24 cellular contexts compared by ENCODE assay signal in genomic region chr3:127961124-127961523, GRCh38. TPM values are rescaled to one million over a fixed set of nuclear protein-coding genes. Genes with fewer than 3 reads are reported as not detected.
DNase-seq lines count a peak whose midpoint lies in the region; ATAC-seq and TF ChIP-seq lines count a peak whose summit lies in the region.
"Had no signal": no experiment of that assay in that cellular context is flagged by ENCODE, and none has a peak within 500 bp of the region (broad histone marks: within the 10 kb centered on the region; RNA-seq: fewer than 3 reads in every experiment).

No MANE protein-coding gene starts in this region.

- no TSS peak for BruUV-seq in mammary epithelial cell (replicated peaks; lab: Mats Ljungman, UMichigan)

- no peak overlapping the region for H2AFZ ChIP-seq in mammary epithelial cell (ENCODE audit: low read depth, low read length)
- no peak overlapping the region for H2AFZ ChIP-seq in MM.1S (ENCODE audit: low read length)

- peak overlapping the region; percentile 3 to 55 (median 20) for H3K4me3 Mint-ChIP-seq in brain
- H3K4me3 Mint-ChIP-seq: GM23338 had no signal

- no peaks in the 10 kb centered on the region for H3K9me2 ChIP-seq in MM.1S (replicated peaks; ENCODE audit: insufficient read depth, low read length)

- H3K27me3 Mint-ChIP-seq in brain, result no peaks in the 10 kb centered on the region

- TF ChIP-seq CTCF in mammary epithelial cell (conservative IDR thresholded peaks at IDR 0.05 in 1 of 2, IDR thresholded peaks at IDR 0.05 in 1 of 2; ENCODE audit: extremely low read depth in 1 of 2, insufficient read depth in 1 of 2, low read depth in 1 of 2, low read length in 2 of 2) (no peak), breast epithelium (IDR thresholded peaks at IDR 0.05) (no peak), brain (conservative IDR thresholded peaks at IDR 0.05) (no peak), MM.1S (IDR thresholded peaks at IDR 0.05; ENCODE audit: low read length) (no peak)

- peaks cover under 1 to 7% (median 4%) of the 10 kb centered on the region in 5 experiments for H3K9me3 Mint-ChIP-seq in brain
- H3K9me3 Mint-ChIP-seq: GM23338 had no signal

- DNase-seq in mammary epithelial cell (no peak), breast epithelium (ENCODE audit: low spot score in 2 of 2) (no peak), left ventricle myocardium superior (no peak), MM.1S (no peak), COLO668 (lab: John Stamatoyannopoulos, UW; ENCODE audit: unreplicated experiment) (no peak), D341Med (ENCODE audit: low spot score) (no peak)
- DNase-seq: 8988T, BE2C, DMS 273 treated with DMSO at 0.1 percent for 48 hours, DMS79 treated with DMSO at 0.1 percent for 48 hours, HCEC 1CT, KBM-7, NCI-H1092, NCI-H1436, NCI-H187 treated with DMSO at 0.1 percent for 48 hours, NCI-H2227 treated with DMSO at 0.1 percent for 48 hours, NCI-H510A, NCI-H774, SHP77 had no signal

- H3K36me3 ChIP-seq in mammary epithelial cell (ENCODE audit: insufficient read depth, low read length) (no peaks in the 10 kb centered on the region), breast epithelium (no peaks in the 10 kb centered on the region), rectal smooth muscle tissue (ENCODE audit: control insufficient read depth, insufficient read depth, low read length) (no peaks in the 10 kb centered on the region), MM.1S (replicated peaks; ENCODE audit: insufficient read depth, low read length) (no peaks in the 10 kb centered on the region)
- H3K36me3 ChIP-seq: BE2C had no signal

- H4K20me1 ChIP-seq in mammary epithelial cell (ENCODE audit: insufficient read depth, low read length), result no peaks in the 10 kb centered on the region
- H4K20me1 ChIP-seq in MM.1S (ENCODE audit: insufficient read depth, low read length), result no peaks in the 10 kb centered on the region

- H3K36me3 Mint-ChIP-seq in brain, result no peaks in the 10 kb centered on the region

- H3K4me1 ChIP-seq in mammary epithelial cell (ENCODE audit: insufficient read depth, low read length) (peaks cover 20% of the 10 kb centered on the region), breast epithelium (no peaks in the 10 kb centered on the region), rectal smooth muscle tissue (ENCODE audit: control insufficient read depth, insufficient read depth, low read length) (peaks cover 2% of the 10 kb centered on the region), MM.1S (ENCODE audit: low read length) (peaks cover 17% of the 10 kb centered on the region)
- H3K4me1 ChIP-seq: BE2C had no signal

- H3K9ac ChIP-seq in mammary epithelial cell (ENCODE audit: insufficient read depth, low read length), result no peak overlapping the region
- H3K9ac ChIP-seq in rectal smooth muscle tissue (ENCODE audit: low read length), result no peak overlapping the region
- no peak overlapping the region for H3K9ac ChIP-seq in MM.1S (ENCODE audit: low read length)

- H3K4me3 ChIP-seq in mammary epithelial cell (replicated peaks in 1 of 3; ENCODE audit: insufficient read depth in 1 of 3, low read depth in 2 of 3, low read length in 3 of 3) (no peak overlapping the region), breast epithelium (no peak overlapping the region), rectal smooth muscle tissue (ENCODE audit: low read length) (no peak overlapping the region), MM.1S (ENCODE audit: low read length) (no peak overlapping the region)
- H3K4me3 ChIP-seq: GM12878, GM23338 had no signal

- in situ Hi-C loops in mammary epithelial cell (cut with MboI; ENCODE audit: low sequenced_read_pairs in 2 of 2), result loop anchor here in 1 of 2 donors (25.0 kb wide), 1 partner anchor 274 kb away; no protein-coding TSS in a partner anchor

- no peaks in the 10 kb centered on the region for H3K79me2 ChIP-seq in mammary epithelial cell (ENCODE audit: insufficient read depth, low read length)
- H3K79me2 ChIP-seq in MM.1S (ENCODE audit: low read length), result no peaks in the 10 kb centered on the region

- H3K27me3 ChIP-seq in mammary epithelial cell (ENCODE audit: insufficient read depth, low read length), result no peaks in the 10 kb centered on the region
- H3K27me3 ChIP-seq in breast epithelium, result no peaks in the 10 kb centered on the region
- no peaks in the 10 kb centered on the region for H3K27me3 ChIP-seq in rectal smooth muscle tissue (ENCODE audit: control insufficient read depth, insufficient read depth, low read length)
- H3K27me3 ChIP-seq in MM.1S (replicated peaks; ENCODE audit: insufficient read depth, low read length), result no peaks in the 10 kb centered on the region
- H3K27me3 ChIP-seq: BE2C had no signal

- H3K27ac ChIP-seq in mammary epithelial cell (ENCODE audit: insufficient read depth, low read depth, low read length) (peak overlapping the region; percentile 49), breast epithelium (no peak overlapping the region), rectal smooth muscle tissue (ENCODE audit: low read depth, low read length) (peak overlapping the region; percentile 4), MM.1S (ENCODE audit: low read length) (no peak overlapping the region)

- H3K4me1 Mint-ChIP-seq in brain, result peaks cover 46% of the 10 kb centered on the region

- H3K27ac Mint-ChIP-seq in brain, result peak overlapping the region; percentile 57 to 93 (median 85)
- H3K27ac Mint-ChIP-seq: GM23338 had no signal

- no peak for TF ChIP-seq POLR2A in breast epithelium (IDR thresholded peaks at IDR 0.05)

- H3F3A ChIP-seq in MM.1S (ENCODE audit: insufficient read depth, low read length), result no peaks in the 10 kb centered on the region

- H3K4me2 ChIP-seq in mammary epithelial cell (ENCODE audit: insufficient read depth, low read depth, low read length) (no peak overlapping the region), MM.1S (ENCODE audit: low read depth, low read length) (no peak overlapping the region)
- H3K4me2 ChIP-seq: GM23338 had no signal

- dilution Hi-C loops in mammary epithelial cell (cut with HindIII; ENCODE audit: low sequenced_read_pairs), result no loop called here

- WGBS in mammary epithelial cell (ENCODE audit: low coverage, missing lambda C conversion rate), result 80% methylated on average over 1 of the region's 5 CpGs

- intact Hi-C loops in mammary epithelial cell (cut with micrococcal nuclease), result loop anchor here (2.0 kb wide), 1 partner anchor 270 kb away; no protein-coding TSS in a partner anchor
- intact Hi-C loops in breast epithelium (cut with DNase I; ENCODE audit: low total_unique reads), result no loop called here
- intact Hi-C loops in left ventricle myocardium superior (cut with micrococcal nuclease), result no loop called here

- peak; percentile 54 for ATAC-seq in left ventricle myocardium superior
- ATAC-seq: GM12878, GM23338 had no signal

- CTCF ChIA-PET in mammary epithelial cell (lab: Charles Lee; ENCODE audit: low non-redundant PET), result interaction anchor here (0.5 kb wide), 1 partner anchor 386 kb away, joined by 5 read pairs; no protein-coding TSS in a partner anchor

- no peaks in the 10 kb centered on the region for H3K9me3 ChIP-seq in mammary epithelial cell (replicated peaks; ENCODE audit: insufficient read depth, low read length)
- no peaks in the 10 kb centered on the region for H3K9me3 ChIP-seq in breast epithelium
- H3K9me3 ChIP-seq in MM.1S (replicated peaks; ENCODE audit: insufficient read depth, low read length), result no peaks in the 10 kb centered on the region
- H3K9me3 ChIP-seq: BE2C had no signal

RNA-seq across cellular contexts. Expression of gene KBTBD12, which starts 46.1 kb away (rescaled TPM):
- total RNA-seq in mammary epithelial cell, result not detected
- not detected for polyA plus RNA-seq in mammary epithelial cell
- polyA minus RNA-seq in mammary epithelial cell, result not detected
- total RNA-seq in breast epithelium, result under 1 TPM in 2 of 3 donors, not detected in 1; 0.32 to 0.73 TPM
- 3.0 TPM for polyA plus RNA-seq in brain (ENCODE audit: insufficient read depth, low read depth, low replicate concordance)
- 27.5 TPM for total RNA-seq in left ventricle myocardium superior
- total RNA-seq: GM12878, HT1080 had no signal

Comparison
In these comparisons a context has a peak if more than half of its experiments do, and no peak if none do; other contexts are left out.
1. H3K27ac ChIP-seq: peak in mammary epithelial cell (single experiment) and rectal smooth muscle tissue (single experiment); none in breast epithelium (0 of 2) and MM.1S (single experiment).
2. RNA of gene KBTBD12, which starts 46.1 kb away (total RNA-seq): 27.5 TPM in left ventricle myocardium superior (single experiment); 0.32 to 0.73 TPM in breast epithelium and not detected in mammary epithelial cell; every median in the first group is over 10 times any median in the second.